ENCODE assay signal across 11 cellular contexts in genomic region chr12:27462151-27462694, GRCh38. TPM values are rescaled to one million over a fixed set of nuclear protein-coding genes. Genes with fewer than 3 reads are reported as not detected.
DNase-seq lines count a peak whose midpoint lies in the region; ATAC-seq, FAIRE-seq and TF ChIP-seq lines count a peak whose summit lies in the region.
"Had no signal": no experiment of that assay in that cellular context is flagged by ENCODE, and none has a peak within 500 bp of the region (broad histone marks: within the 10 kb centered on the region; RNA-seq: fewer than 3 reads in every experiment).

No MANE protein-coding gene starts in this region.

- peak overlapping the region; percentile 72 for H3K27ac ChIP-seq in ACC112 (ENCODE audit: low read depth, low read length)
- peak overlapping the region; percentile 4 for H3K27ac ChIP-seq in keratinocyte (ENCODE audit: control insufficient read depth, insufficient read depth, low read length)

- H3K36me3 ChIP-seq in ACC112 (ENCODE audit: insufficient read depth, low read length) (no peaks in the 10 kb centered on the region), keratinocyte (ENCODE audit: control insufficient read depth in 2 of 2, extremely low read depth in 1 of 2, insufficient read depth in 2 of 2, low read length in 2 of 2) (no peaks in the 10 kb centered on the region), mucosa of descending colon (ENCODE audit: low read depth) (no peaks in the 10 kb centered on the region)

- H3K4me2 ChIP-seq in keratinocyte (ENCODE audit: control insufficient read depth, extremely low read depth, insufficient read depth, low read depth, low read length), result peak overlapping the region; percentile 57

- H3K79me2 ChIP-seq in ACC112 (ENCODE audit: control insufficient read depth, insufficient read depth, low read length, unreplicated experiment), result no peaks in the 10 kb centered on the region
- no peaks in the 10 kb centered on the region for H3K79me2 ChIP-seq in keratinocyte (ENCODE audit: control insufficient read depth, insufficient read depth, low read length)

- peak overlapping the region; percentile 47 for H3K4me3 ChIP-seq in ACC112 (ENCODE audit: low read depth, low read length)
- H3K4me3 ChIP-seq in keratinocyte (ENCODE audit: control insufficient read depth in 2 of 3, extremely low read depth in 1 of 3, insufficient read depth in 2 of 3, low read depth in 1 of 3, low read length in 3 of 3), result peak overlapping the region in 1 of 3 experiments; percentile 12
- no peak overlapping the region for H3K4me3 ChIP-seq in mucosa of descending colon

- H3K4me3 Mint-ChIP-seq in HFFc6, result peak overlapping the region; percentile 84
- no peak overlapping the region for H3K4me3 Mint-ChIP-seq in activated naive CD8-positive, alpha-beta T cell treated with anti-CD3 and anti-CD28 coated beads, Interleukin-2, amount 50 U/mL, for 24 hours

- no peaks in the 10 kb centered on the region for H4K20me1 ChIP-seq in keratinocyte (ENCODE audit: control insufficient read depth, extremely low read depth, insufficient read depth, low read length)

- H3K9me1 ChIP-seq in keratinocyte (ENCODE audit: control insufficient read depth, extremely low read depth, insufficient read depth, low read length), result no peaks in the 10 kb centered on the region

- H2AFZ ChIP-seq in ACC112 (ENCODE audit: low read length, unreplicated experiment), result peak overlapping the region; percentile 52
- H2AFZ ChIP-seq in keratinocyte (ENCODE audit: control insufficient read depth, low read length), result peak overlapping the region; percentile 71

- DNase-seq in HFFc6 (peak; percentile 48), keratinocyte (ENCODE audit: low read depth, low spot score) (no peak), mucosa of descending colon (no peak), NK-92 (lab: John Stamatoyannopoulos, UW; ENCODE audit: unreplicated experiment) (no peak), medulla oblongata (ENCODE audit: extremely low spot score) (no peak), AG08395 (ENCODE audit: low spot score) (no peak)
- no peak for DNase-seq in activated naive CD8-positive, alpha-beta T cell treated with anti-CD3 and anti-CD28 coated beads, Interleukin-2, amount 50 U/mL, for 24 hours
- DNase-seq: head of caudate nucleus, NCI-H446 treated with DMSO at 0.1 percent for 48 hours had no signal

- H3K27me3 ChIP-seq in ACC112 (ENCODE audit: insufficient read depth, low read length) (no peaks in the 10 kb centered on the region), keratinocyte (ENCODE audit: control insufficient read depth, extremely low read depth, insufficient read depth, low read length) (no peaks in the 10 kb centered on the region)

- H3K27ac Mint-ChIP-seq in HFFc6, result peak overlapping the region; percentile 72
- peak overlapping the region; percentile 35 for H3K27ac Mint-ChIP-seq in activated naive CD8-positive, alpha-beta T cell treated with anti-CD3 and anti-CD28 coated beads, Interleukin-2, amount 50 U/mL, for 24 hours

- no peaks in the 10 kb centered on the region for H3K9me3 ChIP-seq in keratinocyte (ENCODE audit: control insufficient read depth, low read depth, low read length)
- no peaks in the 10 kb centered on the region for H3K9me3 ChIP-seq in mucosa of descending colon

- H3K4me1 ChIP-seq in ACC112 (ENCODE audit: control insufficient read depth, insufficient read depth, low read length, unreplicated experiment), result peaks cover 30% of the 10 kb centered on the region
- H3K4me1 ChIP-seq in keratinocyte (ENCODE audit: control insufficient read depth, extremely low read depth, insufficient read depth, low read length), result peaks cover 23% of the 10 kb centered on the region
- peaks cover 4% of the 10 kb centered on the region for H3K4me1 ChIP-seq in mucosa of descending colon (ENCODE audit: low read depth)

- dilution Hi-C loops in keratinocyte (cut with MboI; ENCODE audit: extremely low pct_ligation_motif_present, low sequenced_read_pairs), result no loop called here

- TF ChIP-seq CTCF in HFFc6 (IDR thresholded peaks at IDR 0.05), result no peak
- no peak for TF ChIP-seq CTCF in keratinocyte (optimal IDR thresholded peaks at IDR 0.05 in 1 of 3, IDR thresholded peaks at IDR 0.05 in 1 of 3, conservative IDR thresholded peaks at IDR 0.05 in 1 of 3; ENCODE audit: extremely low read depth in 1 of 3, insufficient read depth in 2 of 3, low read length in 3 of 3)
- TF ChIP-seq CTCF in mucosa of descending colon (IDR thresholded peaks at IDR 0.05), result no peak

- peak; percentile 53 for FAIRE-seq in keratinocyte (lab: Jason Lieb, UNC)

- intact Hi-C loops in mucosa of descending colon (cut with DNase I, micrococcal nuclease), result no loop called here

- no peaks in the 10 kb centered on the region for H3K9me3 Mint-ChIP-seq in HFFc6
- peaks cover 4% of the 10 kb centered on the region for H3K9me3 Mint-ChIP-seq in activated naive CD8-positive, alpha-beta T cell treated with anti-CD3 and anti-CD28 coated beads, Interleukin-2, amount 50 U/mL, for 24 hours

- peaks cover 2% of the 10 kb centered on the region for H3K27me3 Mint-ChIP-seq in HFFc6 (ENCODE audit: insufficient read depth)
- H3K27me3 Mint-ChIP-seq in activated naive CD8-positive, alpha-beta T cell treated with anti-CD3 and anti-CD28 coated beads, Interleukin-2, amount 50 U/mL, for 24 hours, result peaks cover 19% of the 10 kb centered on the region

- no peaks in the 10 kb centered on the region; the same call in 1 of the 2 replicates for H3K36me3 Mint-ChIP-seq in HFFc6 (ENCODE audit: low read depth)
- no peaks in the 10 kb centered on the region for H3K36me3 Mint-ChIP-seq in activated naive CD8-positive, alpha-beta T cell treated with anti-CD3 and anti-CD28 coated beads, Interleukin-2, amount 50 U/mL, for 24 hours (ENCODE audit: low read depth)

- H3K4me1 Mint-ChIP-seq in HFFc6 (ENCODE audit: low read depth), result peaks cover 41% of the 10 kb centered on the region
- H3K4me1 Mint-ChIP-seq in activated naive CD8-positive, alpha-beta T cell treated with anti-CD3 and anti-CD28 coated beads, Interleukin-2, amount 50 U/mL, for 24 hours, result peaks cover 57% of the 10 kb centered on the region

- no peak overlapping the region for H3K9ac ChIP-seq in keratinocyte (ENCODE audit: control insufficient read depth, extremely low read depth, insufficient read depth, low read length)

- ATAC-seq in activated naive CD8-positive, alpha-beta T cell treated with anti-CD3 and anti-CD28 coated beads, Interleukin-2, amount 50 U/mL, for 24 hours, result peak; percentile 26
- ATAC-seq in mucosa of descending colon, result no peak
- ATAC-seq: HCT116 had no signal

RNA-seq across cellular contexts. Expression of gene SMCO2, which starts 15.7 kb away (rescaled TPM):
- not detected for total RNA-seq in HFFc6 (2021; fragmentation: NEBNext Ultra II Directional; extraction: Animal tissue kit (Norgen Biotek cat#: 25700))
- 0.22 to 0.70 TPM (median 0.49 TPM) in 3 replicates for polyA plus RNA-seq in keratinocyte
- 5.5 TPM for polyA plus RNA-seq in keratinocyte (2011; ENCODE audit: low read depth)
- not detected in 2 replicates for polyA plus RNA-seq in keratinocyte (2011; cell fraction: cytosol; rRNA removed)
- polyA plus RNA-seq in keratinocyte (2011; cell fraction: nucleus; rRNA removed), result 0.20 and 1.3 TPM in 2 replicates
- 0.14 and 0.68 TPM in 2 replicates for polyA plus RNA-seq in keratinocyte (2012; ENCODE audit: low replicate concordance)
- 0.58 TPM in 1 of 3 replicates, not detected in the others for polyA minus RNA-seq in keratinocyte
- not detected for polyA minus RNA-seq in keratinocyte (2011; cell fraction: cytosol; rRNA and poly(A)+ RNA removed)
- not detected in 2 replicates for polyA minus RNA-seq in keratinocyte (2011; cell fraction: nucleus; rRNA and poly(A)+ RNA removed)
- total RNA-seq in mucosa of descending colon, result not detected
